8 cellular contexts compared by ENCODE assay signal in genomic region chr3:59809750-59810444, GRCh38.
DNase-seq lines count a peak whose midpoint lies in the region; ATAC-seq and TF ChIP-seq lines count a peak whose summit lies in the region.

No MANE protein-coding gene starts in this region.

- intact Hi-C loops in left ventricle myocardium superior (cut with micrococcal nuclease) = no loop called here
- intact Hi-C loops in activated naive CD4-positive, alpha-beta T cell treated with anti-CD3 and anti-CD28 coated beads for 36 hours (cut with micrococcal nuclease) = loop anchor here (1.0 to 5.0 kb wide), 3 partner anchors 235 to 598 kb away; no protein-coding TSS in a partner anchor

- no peaks in the 10 kb centered on the region for H3K79me2 ChIP-seq in ACC112 (ENCODE audit: control insufficient read depth, insufficient read depth, low read length, unreplicated experiment)

- no peaks in the 10 kb centered on the region for H3K36me3 ChIP-seq in ACC112 (ENCODE audit: insufficient read depth, low read length)

- ATAC-seq in left ventricle myocardium superior = peak; percentile 44

- in situ Hi-C loops in SK-MEL-5 (cut with HindIII; ENCODE audit: low pct_unique_long_range_greater_than_20kb, low sequenced_read_pairs) = no loop called here
- in situ Hi-C loops in G401 (cut with HindIII; ENCODE audit: low sequenced_read_pairs) = no loop called here

- no peaks in the 10 kb centered on the region for H3K27me3 ChIP-seq in ACC112 (ENCODE audit: insufficient read depth, low read length)

- DNase-seq in SK-MEL-5 (ENCODE audit: low read depth, low spot score) (peak; percentile 65), left ventricle myocardium superior (no peak), type B pancreatic cell (ENCODE audit: extremely low spot score, unreplicated experiment) (no peak), G401 (ENCODE audit: low spot score) (no peak)
- no peak for DNase-seq in activated naive CD4-positive, alpha-beta T cell treated with anti-CD3 and anti-CD28 coated beads for 36 hours
- no peak for DNase-seq in activated effector memory CD4-positive, alpha-beta T cell treated with anti-CD3 and anti-CD28 coated beads, Interleukin-2, amount 50 U/mL, for 16 hours

- peaks cover 10% of the 10 kb centered on the region for H3K9me3 Mint-ChIP-seq in type B pancreatic cell
- H3K9me3 Mint-ChIP-seq in activated naive CD4-positive, alpha-beta T cell treated with anti-CD3 and anti-CD28 coated beads for 36 hours = no peaks in the 10 kb centered on the region

- H3K4me1 ChIP-seq in ACC112 (ENCODE audit: control insufficient read depth, insufficient read depth, low read length, unreplicated experiment) = peaks cover 12% of the 10 kb centered on the region

- no peak overlapping the region for H3K4me3 ChIP-seq in ACC112 (ENCODE audit: low read depth, low read length)

- H3K4me3 Mint-ChIP-seq in type B pancreatic cell = no peak overlapping the region
- no peak overlapping the region for H3K4me3 Mint-ChIP-seq in activated naive CD4-positive, alpha-beta T cell treated with anti-CD3 and anti-CD28 coated beads for 36 hours

- no peaks in the 10 kb centered on the region for H3K36me3 Mint-ChIP-seq in type B pancreatic cell
- peaks cover 6% of the 10 kb centered on the region for H3K36me3 Mint-ChIP-seq in activated naive CD4-positive, alpha-beta T cell treated with anti-CD3 and anti-CD28 coated beads for 36 hours (ENCODE audit: low read depth)

- peaks cover 36% of the 10 kb centered on the region for H3K4me1 Mint-ChIP-seq in type B pancreatic cell (ENCODE audit: unreplicated experiment)
- H3K4me1 Mint-ChIP-seq in activated naive CD4-positive, alpha-beta T cell treated with anti-CD3 and anti-CD28 coated beads for 36 hours (ENCODE audit: low read depth) = peaks cover 25% of the 10 kb centered on the region

- peaks cover 8% of the 10 kb centered on the region for H3K27me3 Mint-ChIP-seq in type B pancreatic cell
- no peaks in the 10 kb centered on the region for H3K27me3 Mint-ChIP-seq in activated naive CD4-positive, alpha-beta T cell treated with anti-CD3 and anti-CD28 coated beads for 36 hours (ENCODE audit: low read depth)

- peak; percentile 14; the same call in 1 of the 2 replicates for TF ChIP-seq CTCF in GM12874 (IDR thresholded peaks at IDR 0.05; ENCODE audit: insufficient read depth, low read depth, low read length)
- TF ChIP-seq CTCF in type B pancreatic cell (conservative IDR thresholded peaks at IDR 0.05) = peak; percentile 63

- H3K27ac Mint-ChIP-seq in type B pancreatic cell = no peak overlapping the region
- H3K27ac Mint-ChIP-seq in activated naive CD4-positive, alpha-beta T cell treated with anti-CD3 and anti-CD28 coated beads for 36 hours = no peak overlapping the region

- CTCF ChIA-PET in activated naive CD4-positive, alpha-beta T cell treated with anti-CD3 and anti-CD28 coated beads for 36 hours (lab: Charles Lee) = interaction anchor here (0.5 to 3.4 kb wide), 9 partner anchors 29 to 234 kb away, joined by 3 to 25 read pairs (median 4); no protein-coding TSS in a partner anchor

- peak overlapping the region; percentile 84 for H2AFZ ChIP-seq in ACC112 (ENCODE audit: low read length, unreplicated experiment)

- peak overlapping the region; percentile 51 for H3K27ac ChIP-seq in ACC112 (ENCODE audit: low read depth, low read length)
